Comparison of ENCODE assay signal across 8 cellular contexts in genomic region chr16:15948532-15949209, GRCh38. TPM values are rescaled to one million over a fixed set of nuclear protein-coding genes. Genes with fewer than 3 reads are reported as not detected.
DNase-seq lines count a peak whose midpoint lies in the region; ATAC-seq and TF ChIP-seq lines count a peak whose summit lies in the region.

No MANE protein-coding gene starts in this region.

- no peaks in the 10 kb centered on the region; the same call in 1 of the 2 replicates for H3K36me3 ChIP-seq in GM06990 (ENCODE audit: control insufficient read depth, insufficient read depth, low read length)
- H3K36me3 ChIP-seq in HAP-1 (replicated peaks), result no peaks in the 10 kb centered on the region; the same call in 1 of the 2 replicates
- no peaks in the 10 kb centered on the region for H3K36me3 ChIP-seq in iPS DF 6.9 (ENCODE audit: control insufficient read depth, insufficient read depth, low read length)

- DNase-seq in GM06990 (ENCODE audit: extremely low read depth, insufficient read length), result no peak
- no peak for DNase-seq in HAP-1 (ENCODE audit: low spot score in 2 of 2)
- DNase-seq in T-helper 2 cell treated with Interferon-gamma antibody and Interleukin-4, amounts not matched to agents 5 μg/mL and 100 μg/mL, for 36 hours (ENCODE audit: low spot score), result no peak
- DNase-seq in iPS DF 6.9 (ENCODE audit: low read depth, low spot score), result no peak
- DNase-seq in stimulated activated effector memory CD8-positive, alpha-beta T cell treated with anti-CD3 and anti-CD28 coated beads, Interleukin-12 subunit alpha, Interleukin-12 subunit beta, amount 100 ng/mL, for 72 hours (ENCODE audit: low spot score in 2 of 2), result peak in 1 of 2 donors; percentile 58
- no peak for DNase-seq in occipital lobe (lab: John Stamatoyannopoulos, UW)
- DNase-seq in NCI-H510A (lab: John Stamatoyannopoulos, UW), result no peak

- peaks cover 22% of the 10 kb centered on the region for H3K36me3 Mint-ChIP-seq in T-helper 2 cell treated with Interferon-gamma antibody and Interleukin-4, amounts not matched to agents 5 μg/mL and 100 μg/mL, for 36 hours (ENCODE audit: low read depth)
- H3K36me3 Mint-ChIP-seq in stimulated activated effector memory CD8-positive, alpha-beta T cell treated with anti-CD3 and anti-CD28 coated beads, Interleukin-12 subunit alpha, Interleukin-12 subunit beta, amount 100 ng/mL, for 72 hours, result peaks cover 38% of the 10 kb centered on the region

- H3K4me3 ChIP-seq in GM06990 (replicated peaks; ENCODE audit: low read depth, low read length), result peak overlapping the region; percentile 77
- H3K4me3 ChIP-seq in HAP-1, result peak overlapping the region; percentile 34
- H3K4me3 ChIP-seq in iPS DF 6.9 (ENCODE audit: low read length), result peak overlapping the region; percentile 82; the same call in 1 of the 2 replicates

- peaks cover 29% of the 10 kb centered on the region for H3K4me1 ChIP-seq in HAP-1
- H3K4me1 ChIP-seq in iPS DF 6.9 (ENCODE audit: control insufficient read depth, insufficient read depth, low read length), result 0 out of 2 replicates have a peak, but pooled peaks cover 2% of the 10 kb centered on the region

- H3K27ac Mint-ChIP-seq in T-helper 2 cell treated with Interferon-gamma antibody and Interleukin-4, amounts not matched to agents 5 μg/mL and 100 μg/mL, for 36 hours, result peak overlapping the region; percentile 92
- peak overlapping the region; percentile 97 for H3K27ac Mint-ChIP-seq in stimulated activated effector memory CD8-positive, alpha-beta T cell treated with anti-CD3 and anti-CD28 coated beads, Interleukin-12 subunit alpha, Interleukin-12 subunit beta, amount 100 ng/mL, for 72 hours

- in situ Hi-C loops in HAP-1 (cut with MboI; ENCODE audit: low sequenced_read_pairs), result no loop called here

- peak overlapping the region; percentile 86 for H3K4me3 Mint-ChIP-seq in T-helper 2 cell treated with Interferon-gamma antibody and Interleukin-4, amounts not matched to agents 5 μg/mL and 100 μg/mL, for 36 hours
- H3K4me3 Mint-ChIP-seq in stimulated activated effector memory CD8-positive, alpha-beta T cell treated with anti-CD3 and anti-CD28 coated beads, Interleukin-12 subunit alpha, Interleukin-12 subunit beta, amount 100 ng/mL, for 72 hours, result peak overlapping the region; percentile 91

- H3K4me1 Mint-ChIP-seq in T-helper 2 cell treated with Interferon-gamma antibody and Interleukin-4, amounts not matched to agents 5 μg/mL and 100 μg/mL, for 36 hours (ENCODE audit: low read depth), result peaks cover 30% of the 10 kb centered on the region
- H3K4me1 Mint-ChIP-seq in stimulated activated effector memory CD8-positive, alpha-beta T cell treated with anti-CD3 and anti-CD28 coated beads, Interleukin-12 subunit alpha, Interleukin-12 subunit beta, amount 100 ng/mL, for 72 hours, result peaks cover 52% of the 10 kb centered on the region

- ATAC-seq in stimulated activated effector memory CD8-positive, alpha-beta T cell treated with anti-CD3 and anti-CD28 coated beads, Interleukin-12 subunit alpha, Interleukin-12 subunit beta, amount 100 ng/mL, for 72 hours, result no peak
- no peak for ATAC-seq in GM21717 (IDR thresholded peaks at IDR 0.05; ENCODE audit: unreplicated experiment)

- H3K9me3 ChIP-seq in HAP-1 (no peaks in the 10 kb centered on the region), iPS DF 6.9 (ENCODE audit: control insufficient read depth, insufficient read depth, low read length) (no peaks in the 10 kb centered on the region)

- H3K9me3 Mint-ChIP-seq in T-helper 2 cell treated with Interferon-gamma antibody and Interleukin-4, amounts not matched to agents 5 μg/mL and 100 μg/mL, for 36 hours, result no peaks in the 10 kb centered on the region
- no peaks in the 10 kb centered on the region for H3K9me3 Mint-ChIP-seq in stimulated activated effector memory CD8-positive, alpha-beta T cell treated with anti-CD3 and anti-CD28 coated beads, Interleukin-12 subunit alpha, Interleukin-12 subunit beta, amount 100 ng/mL, for 72 hours

- peaks cover 5% of the 10 kb centered on the region for H3K27me3 Mint-ChIP-seq in T-helper 2 cell treated with Interferon-gamma antibody and Interleukin-4, amounts not matched to agents 5 μg/mL and 100 μg/mL, for 36 hours (ENCODE audit: low read depth)

- H3K27me3 ChIP-seq in GM06990 (replicated peaks; ENCODE audit: control insufficient read depth, insufficient read depth, low read length) (no peaks in the 10 kb centered on the region), HAP-1 (ENCODE audit: low read depth) (no peaks in the 10 kb centered on the region), iPS DF 6.9 (ENCODE audit: control insufficient read depth, insufficient read depth, low read length) (no peaks in the 10 kb centered on the region)

- H3K27ac ChIP-seq in iPS DF 6.9 (ENCODE audit: low read length), result no peak overlapping the region

- TF ChIP-seq CTCF in GM06990 (IDR thresholded peaks at IDR 0.05; ENCODE audit: insufficient read depth, low read length, poor library complexity, severe bottlenecking), result no peak

- WGBS in iPS DF 6.9 (ENCODE audit: insufficient coverage, insufficient read length), result no CpG with 5 or more reads among the region's 18 CpGs

RNA-seq across cellular contexts. Expression of gene ABCC1, which starts 0.7 kb away (rescaled TPM):
- total RNA-seq in occipital lobe, result 10.5 TPM
